In genomic region chr20:35984382-35984781, GRCh38 we compare ENCODE assay signal across 1 cellular context.
A peak's percentile ranks its signal among the peaks of the same experiment; 100 is the strongest.
TF ChIP-seq lines count a peak whose summit lies in the region.

No MANE protein-coding gene starts in this region.

TF ChIP-seq in HepG2, 621 proteins besides CTCF, POLR2A, EP300 and RAD21:
- TF ChIP-seq GABPB1 (CRISPR knock-in tag; IDR thresholded peaks at IDR 0.05) = peak; percentile 26; the same call in 1 of the 2 replicates
- TF ChIP-seq ZNF713 (CRISPR knock-in tag; IDR thresholded peaks at IDR 0.05) = no peak
- no peak for TF ChIP-seq PRMT3 (CRISPR knock-in tag; IDR thresholded peaks at IDR 0.05; ENCODE audit: borderline replicate concordance, low read depth)
- no peak for TF ChIP-seq AFF4 (CRISPR knock-in tag; IDR thresholded peaks at IDR 0.05)
- TF ChIP-seq PAX8 (CRISPR knock-in tag; IDR thresholded peaks at IDR 0.05; ENCODE audit: borderline replicate concordance) = no peak
- TF ChIP-seq ZNF362 (CRISPR knock-in tag; IDR thresholded peaks at IDR 0.05; ENCODE audit: borderline replicate concordance) = no peak
- TF ChIP-seq AHDC1 (CRISPR knock-in tag; IDR thresholded peaks at IDR 0.05; ENCODE audit: borderline replicate concordance) = no peak
- TF ChIP-seq BCL3 (CRISPR knock-in tag; IDR thresholded peaks at IDR 0.05) = no peak
- no peak for TF ChIP-seq HNRNPUL1 (IDR thresholded peaks at IDR 0.05; ENCODE audit: low read depth, low read length)
- no peak for TF ChIP-seq PATZ1 (CRISPR knock-in tag; IDR thresholded peaks at IDR 0.05)
- TF ChIP-seq GABPA (IDR thresholded peaks at IDR 0.05; ENCODE audit: low read depth, low read length) = no peak
- 0 out of 2 replicates have a peak, but pooled peaks have one; percentile 27 for TF ChIP-seq GABPA (CRISPR knock-in tag; IDR thresholded peaks at IDR 0.05; ENCODE audit: low read depth)
- TF ChIP-seq ZNF800 (CRISPR knock-in tag; IDR thresholded peaks at IDR 0.05) = no peak
- TF ChIP-seq ZSCAN31 (CRISPR knock-in tag; IDR thresholded peaks at IDR 0.05; ENCODE audit: low read depth) = no peak
